In the genomic region with DNA sequence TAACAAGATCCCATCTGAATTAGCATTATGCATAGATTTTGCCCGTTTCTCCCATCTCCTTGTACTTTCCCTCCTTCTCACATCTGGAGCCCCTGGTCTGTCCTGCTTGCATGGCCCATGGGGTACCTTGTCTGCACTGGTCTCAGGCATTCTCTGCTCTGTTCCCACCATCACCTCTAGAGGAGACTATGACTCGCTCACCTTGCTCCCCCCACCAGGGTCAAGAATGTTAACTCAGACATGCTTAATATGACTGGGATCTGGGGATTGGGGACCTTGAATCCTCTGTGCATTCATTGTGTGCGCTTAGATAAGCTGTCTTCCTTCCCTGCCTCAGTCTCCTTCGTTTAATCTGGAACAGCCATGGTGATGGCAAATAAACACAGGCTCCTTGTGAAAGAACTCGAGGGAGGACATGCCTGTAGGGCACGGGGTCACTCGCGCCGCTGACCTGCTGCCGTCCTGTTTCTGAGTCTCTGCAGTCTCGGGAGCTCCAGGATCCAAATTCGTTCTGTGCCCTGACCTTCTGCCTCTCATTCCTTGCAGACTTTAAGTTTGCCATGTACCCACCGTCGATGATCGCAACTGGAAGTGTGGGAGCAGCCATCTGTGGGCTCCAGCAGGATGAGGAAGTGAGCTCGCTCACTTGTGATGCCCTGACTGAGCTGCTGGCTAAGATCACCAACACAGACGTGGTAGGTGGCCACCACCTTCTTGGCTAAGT, we compare ENCODE assay signal across 12 cellular contexts. TPM values are rescaled to one million over a fixed set of nuclear protein-coding genes. Genes with fewer than 3 reads are reported as not detected.
A peak's percentile ranks its signal among the peaks of the same experiment; 100 is the strongest.
DNase-seq lines count a peak whose midpoint lies in the region; ATAC-seq and TF ChIP-seq lines count a peak whose summit lies in the region.
"Had no signal": no experiment of that assay in that cellular context is flagged by ENCODE, and none has a peak within 500 bp of the region (broad histone marks: within the 10 kb centered on the region; RNA-seq: fewer than 3 reads in every experiment).

No MANE protein-coding gene starts in this region.

- H3K9ac ChIP-seq in parathyroid adenoma = no peak overlapping the region

- H2AFZ ChIP-seq in parathyroid adenoma = no peak overlapping the region

- H3K4me3 ChIP-seq in esophagus muscularis mucosa = peak overlapping the region in 1 of 4 donors; percentile 7
- H3K4me3 ChIP-seq in parathyroid adenoma (ENCODE audit: low read depth, low read length) = no peak overlapping the region

- WGBS in esophagus muscularis mucosa = 49% methylated on average over 14 of the region's 17 CpGs

- intact Hi-C loops in esophagus muscularis mucosa (cut with DNase I) = no loop called here

- H3K4me1 ChIP-seq in esophagus muscularis mucosa = peaks cover 62 to 91% (median 80%) of the 10 kb centered on the region in 4 donors
- peaks cover 23% of the 10 kb centered on the region for H3K4me1 ChIP-seq in parathyroid adenoma

- H3K27me3 Mint-ChIP-seq in T-helper 17 cell = no peaks in the 10 kb centered on the region

- H3K27ac Mint-ChIP-seq in T-helper 17 cell = peak overlapping the region; percentile 98

- H3K27ac ChIP-seq in esophagus muscularis mucosa (replicated peaks in 1 of 4) (peak overlapping the region; percentile 68 to 78 (median 73)), parathyroid adenoma (peak overlapping the region; percentile 3)

- H3K79me2 ChIP-seq in parathyroid adenoma = peaks cover 29% of the 10 kb centered on the region

- peaks cover 14% of the 10 kb centered on the region for H3K36me3 Mint-ChIP-seq in T-helper 17 cell (ENCODE audit: low read depth)

- H3K36me3 ChIP-seq in esophagus muscularis mucosa (peaks cover 16 to 76% (median 54%) of the 10 kb centered on the region in 4 donors), parathyroid adenoma (ENCODE audit: control insufficient read depth, insufficient read depth, low read length) (no peaks in the 10 kb centered on the region)

- no peak for ATAC-seq in T-helper 17 cell

- H3K9me3 ChIP-seq in T-helper 17 cell (ENCODE audit: control insufficient read depth, low read length, poor library complexity, severe bottlenecking) (no peaks in the 10 kb centered on the region), esophagus muscularis mucosa (no peaks in the 10 kb centered on the region), parathyroid adenoma (ENCODE audit: control insufficient read depth, low read length) (no peaks in the 10 kb centered on the region)

- no peaks in the 10 kb centered on the region for H3K27me3 ChIP-seq in esophagus muscularis mucosa
- H3K27me3 ChIP-seq in parathyroid adenoma (ENCODE audit: control insufficient read depth, insufficient read depth, low read length) = no peaks in the 10 kb centered on the region

- no peak for TF ChIP-seq CTCF in esophagus muscularis mucosa (IDR thresholded peaks at IDR 0.05)
- no peak for TF ChIP-seq CTCF in parathyroid adenoma (IDR thresholded peaks at IDR 0.05)

- TF ChIP-seq EP300 in esophagus muscularis mucosa (IDR thresholded peaks at IDR 0.05) = no peak

- peak; percentile 7 for TF ChIP-seq POLR2A in GM18526 (IDR thresholded peaks at IDR 0.05; ENCODE audit: extremely low read depth, insufficient read length)
- TF ChIP-seq POLR2A in esophagus muscularis mucosa (IDR thresholded peaks at IDR 0.05; ENCODE audit: low read depth) = no peak

- DNase-seq in T-helper 17 cell (no peak), esophagus muscularis mucosa (ENCODE audit: extremely low spot score) (no peak), SW480 (ENCODE audit: low spot score) (no peak), NCI-H146 (lab: John Stamatoyannopoulos, UW) (no peak), HK-2 (ENCODE audit: unreplicated experiment) (no peak)
- no peak for DNase-seq in stimulated activated CD4-positive, alpha-beta T cell treated with anti-CD3 and anti-CD28 coated beads, Interleukin-1b, Interleukin-23, amount 100 ng/mL, for 48 hours
- DNase-seq: activated CD4-positive, CD25-positive, alpha-beta regulatory T cell; DMS79; IMR-90; NCI-H524 treated with DMSO at 0.1 percent for 48 hours had no signal

- no peak overlapping the region for H3K4me2 ChIP-seq in parathyroid adenoma (ENCODE audit: low read length)

- peaks cover 89% of the 10 kb centered on the region for H3K4me1 Mint-ChIP-seq in T-helper 17 cell

- H3K4me3 Mint-ChIP-seq in T-helper 17 cell = peak overlapping the region; percentile 64

RNA-seq across cellular contexts. Expression of a gene that starts 14.9 kb away (rescaled TPM):
- total RNA-seq in T-helper 17 cell = 100 to 1,000 TPM; 197 to 225 TPM
- 100 to 1,000 TPM; 101 to 122 (median 111) TPM for total RNA-seq in esophagus muscularis mucosa

RNA-seq across cellular contexts. Expression of a gene that starts 32.6 kb away (rescaled TPM):
- total RNA-seq in T-helper 17 cell (10 to 100 TPM in 1 of 2 donors, 1 to 10 TPM in 1; 7.8 to 10.7 TPM), esophagus muscularis mucosa (1 to 10 TPM; 6.6 to 7.6 (median 7.4) TPM)
